Comparison of ENCODE assay signal across 18 cellular contexts in genomic region chr4:173328236-173328901, GRCh38. TPM values are rescaled to one million over a fixed set of nuclear protein-coding genes. Genes with fewer than 3 reads are reported as not detected.
DNase-seq lines count a peak whose midpoint lies in the region; ATAC-seq, FAIRE-seq and TF ChIP-seq lines count a peak whose summit lies in the region.
"Had no signal": no experiment of that assay in that cellular context is flagged by ENCODE, and none has a peak within 500 bp of the region (broad histone marks: within the 10 kb centered on the region; RNA-seq: fewer than 3 reads in every experiment).

No MANE protein-coding gene starts in this region.

- no peak overlapping the region for H3K4me3 Mint-ChIP-seq in activated T-helper 2 cell treated with anti-CD3 and anti-CD28 coated beads, Interferon-gamma antibody, Interleukin-2, Interleukin-4, amounts not matched to agents 10 μg/mL and 5 μg/mL and 100 μg/mL, durations not matched to agents 14 hours and 24 hours and 36 hours (ENCODE audit: low read depth)
- H3K4me3 Mint-ChIP-seq in glutamatergic neuron (ENCODE audit: unreplicated experiment), result no peak overlapping the region
- H3K4me3 Mint-ChIP-seq: CD4-positive, alpha-beta memory T cell had no signal

- H3K4me1 ChIP-seq in left ventricle myocardium inferior (peaks cover 28% of the 10 kb centered on the region), IMR-90 (ENCODE audit: control insufficient read depth, insufficient read depth, low read length) (no peaks in the 10 kb centered on the region), H1 (replicated peaks in 1 of 4; ENCODE audit: control insufficient read depth in 3 of 4, insufficient read depth in 4 of 4, low read length in 3 of 4) (peaks cover 0 to 3% (median 1%) of the 10 kb centered on the region in 4 experiments; a peak in 3 of 7 replicates)
- H3K4me1 ChIP-seq: BE2C had no signal

- H3K56ac ChIP-seq in IMR-90 (ENCODE audit: extremely low read depth, insufficient read depth, low read length) (no peak overlapping the region), H1 (replicated peaks; ENCODE audit: insufficient read length, low read depth, low read length) (no peak overlapping the region)

- H3K9me3 Mint-ChIP-seq in activated T-helper 2 cell treated with anti-CD3 and anti-CD28 coated beads, Interferon-gamma antibody, Interleukin-2, Interleukin-4, amounts not matched to agents 10 μg/mL and 5 μg/mL and 100 μg/mL, durations not matched to agents 14 hours and 24 hours and 36 hours, result no peaks in the 10 kb centered on the region
- H3K9me3 Mint-ChIP-seq in glutamatergic neuron (ENCODE audit: unreplicated experiment), result peaks cover 2% of the 10 kb centered on the region

- no peak overlapping the region for H2BK12ac ChIP-seq in H1 (ENCODE audit: low read depth, low read length)

- no peak overlapping the region for H2AFZ ChIP-seq in IMR-90 (replicated peaks; ENCODE audit: low read length, poor library complexity)
- H2AFZ ChIP-seq in H1 (ENCODE audit: low read length), result no peak overlapping the region
- H2AFZ ChIP-seq: PC-9 had no signal

- no peak for FAIRE-seq in H1 (lab: Jason Lieb, UNC)

- no peak overlapping the region for H2BK20ac ChIP-seq in IMR-90 (ENCODE audit: low read depth, low read length)
- H2BK20ac ChIP-seq in H1 (ENCODE audit: low read length), result no peak overlapping the region

- TF ChIP-seq RAD21 in IMR-90 (IDR thresholded peaks at IDR 0.05; ENCODE audit: low read length) (no peak), H1 (IDR thresholded peaks at IDR 0.05 in 1 of 2, conservative IDR thresholded peaks at IDR 0.05 in 1 of 2; ENCODE audit: low read depth in 2 of 2, low read length in 2 of 2) (no peak)

- H3K9me3 ChIP-seq in left ventricle myocardium inferior (replicated peaks) (no peaks in the 10 kb centered on the region), IMR-90 (ENCODE audit: control insufficient read depth, insufficient read depth, low read length) (no peaks in the 10 kb centered on the region), H1 (ENCODE audit: insufficient read depth in 2 of 2, low read depth in 1 of 2, low read length in 1 of 2) (no peaks in the 10 kb centered on the region)
- H3K9me3 ChIP-seq: BE2C had no signal

- no peak overlapping the region for H3K23ac ChIP-seq in IMR-90 (ENCODE audit: low read depth, low read length)
- H3K23ac ChIP-seq in H1 (ENCODE audit: insufficient read length), result no peak overlapping the region

- H3K18ac ChIP-seq in IMR-90 (ENCODE audit: low read depth, low read length) (no peak overlapping the region), H1 (ENCODE audit: extremely low read depth, low read length) (no peak overlapping the region)

- H2AK9ac ChIP-seq in IMR-90 (replicated peaks; ENCODE audit: low read depth, low read length, poor library complexity), result no peak overlapping the region

- H3K4me2 ChIP-seq in IMR-90 (ENCODE audit: low read depth, low read length), result no peak overlapping the region
- no peak overlapping the region for H3K4me2 ChIP-seq in H1 (ENCODE audit: insufficient read depth in 1 of 2, low read depth in 2 of 2, low read length in 2 of 2)
- H3K4me2 ChIP-seq: PC-9 had no signal

- TF ChIP-seq POLR2A in IMR-90 (IDR thresholded peaks at IDR 0.05; ENCODE audit: low read depth, low read length) (no peak), H1 (IDR thresholded peaks at IDR 0.05; ENCODE audit: control extremely low read depth in 1 of 2, low read depth in 2 of 2, low read length in 2 of 2) (no peak)

- peaks cover 30% of the 10 kb centered on the region for H3K4me1 Mint-ChIP-seq in activated T-helper 2 cell treated with anti-CD3 and anti-CD28 coated beads, Interferon-gamma antibody, Interleukin-2, Interleukin-4, amounts not matched to agents 10 μg/mL and 5 μg/mL and 100 μg/mL, durations not matched to agents 14 hours and 24 hours and 36 hours (ENCODE audit: low read depth)
- peaks cover 5% of the 10 kb centered on the region for H3K4me1 Mint-ChIP-seq in glutamatergic neuron (ENCODE audit: low read depth, unreplicated experiment)

- H3K4me3 ChIP-seq in left ventricle myocardium inferior (no peak overlapping the region), IMR-90 (ENCODE audit: insufficient read depth, low read depth, low read length) (no peak overlapping the region), H1 (ENCODE audit: extremely low read depth in 1 of 4, insufficient read depth in 2 of 4, low read depth in 3 of 4, low read length in 4 of 4) (no peak overlapping the region)
- H3K4me3 ChIP-seq: PC-9 had no signal

- H3K27ac Mint-ChIP-seq in activated T-helper 2 cell treated with anti-CD3 and anti-CD28 coated beads, Interferon-gamma antibody, Interleukin-2, Interleukin-4, amounts not matched to agents 10 μg/mL and 5 μg/mL and 100 μg/mL, durations not matched to agents 14 hours and 24 hours and 36 hours, result no peak overlapping the region
- H3K27ac Mint-ChIP-seq in glutamatergic neuron (ENCODE audit: unreplicated experiment), result no peak overlapping the region
- H3K27ac Mint-ChIP-seq: CD4-positive, alpha-beta memory T cell had no signal

- H2BK120ac ChIP-seq in IMR-90 (ENCODE audit: low read depth, low read length), result no peak overlapping the region
- no peak overlapping the region for H2BK120ac ChIP-seq in H1 (replicated peaks; ENCODE audit: low read depth, low read length)

- ATAC-seq in left ventricle myocardium superior, result peak; percentile 66
- 0 out of 2 replicates have a peak, but pooled peaks have one; percentile 12 for ATAC-seq in IMR-90 (ENCODE audit: low read depth)
- ATAC-seq: Right ventricle myocardium inferior had no signal

- H3K9ac ChIP-seq in IMR-90 (ENCODE audit: low read depth, low read length) (no peak overlapping the region), H1 (replicated peaks in 1 of 4; ENCODE audit: extremely low read depth in 1 of 4, low read depth in 3 of 4, low read length in 3 of 4) (no peak overlapping the region)

- H3K27me3 Mint-ChIP-seq in activated T-helper 2 cell treated with anti-CD3 and anti-CD28 coated beads, Interferon-gamma antibody, Interleukin-2, Interleukin-4, amounts not matched to agents 10 μg/mL and 5 μg/mL and 100 μg/mL, durations not matched to agents 14 hours and 24 hours and 36 hours (ENCODE audit: low read depth), result no peaks in the 10 kb centered on the region
- no peaks in the 10 kb centered on the region for H3K27me3 Mint-ChIP-seq in glutamatergic neuron (ENCODE audit: unreplicated experiment)
- H3K27me3 Mint-ChIP-seq: CD4-positive, alpha-beta memory T cell had no signal

- H3K14ac ChIP-seq in IMR-90 (replicated peaks; ENCODE audit: low read depth, low read length) (no peak overlapping the region), H1 (ENCODE audit: insufficient read length) (no peak overlapping the region)

- peaks cover 0 to 17% of the 10 kb centered on the region in 2 experiments; a peak in 3 of 4 replicates for H3K79me2 ChIP-seq in H1 (ENCODE audit: control insufficient read depth in 1 of 2, insufficient read depth in 2 of 2, low read length in 2 of 2)

- H2BK5ac ChIP-seq in IMR-90 (ENCODE audit: low read depth, low read length, poor library complexity, severe bottlenecking) (no peak overlapping the region), H1 (ENCODE audit: low read depth, low read length) (no peak overlapping the region)

- H2AK5ac ChIP-seq in IMR-90 (ENCODE audit: low read depth, low read length) (no peak overlapping the region), H1 (ENCODE audit: low read depth, low read length) (no peak overlapping the region)

- H3K9me1 ChIP-seq in IMR-90 (ENCODE audit: insufficient read depth, low read length), result no peaks in the 10 kb centered on the region

- no peak overlapping the region for H2BK15ac ChIP-seq in IMR-90 (ENCODE audit: low read depth, low read length)
- no peak overlapping the region for H2BK15ac ChIP-seq in H1 (ENCODE audit: low read length)

- CTCF ChIA-PET in IMR-90 (lab: Yijun Ruan, JAX) (no interaction called here), H1 (lab: Charles Lee; ENCODE audit: partially characterized antibody) (interaction anchor here (0.8 to 1.3 kb wide), 7 partner anchors 9 to 315 kb away, joined by 3 to 4 read pairs (median 3); no protein-coding TSS in a partner anchor)

- WGBS in IMR-90 (ENCODE audit: extremely low coverage in 2 of 2, insufficient read length in 1 of 2), 2 experiments, result no CpG with 5 or more reads among the region's 5 CpGs
- 93% methylated on average over 5 of the region's 5 CpGs; no CpG with 5 or more reads in 1 of the 2 experiments for WGBS in H1 (ENCODE audit: extremely low coverage in 1 of 2, insufficient coverage in 1 of 2, insufficient read length in 1 of 2, insufficient replicate concordance in 2 of 2, low coverage in 1 of 2, low lambda C conversion rate in 2 of 2, missing lambda C conversion rate in 1 of 2), 2 experiments

- no peaks in the 10 kb centered on the region for H4K20me1 ChIP-seq in IMR-90 (ENCODE audit: insufficient read depth, low read length)
- H4K20me1 ChIP-seq in H1 (replicated peaks in 1 of 2; ENCODE audit: control insufficient read depth in 1 of 2, insufficient read depth in 2 of 2, low read length in 2 of 2), result peaks cover 2 to 3% of the 10 kb centered on the region in 2 experiments

- H4K5ac ChIP-seq in IMR-90 (ENCODE audit: low read depth, low read length) (no peak overlapping the region), H1 (ENCODE audit: insufficient read length, low read depth, low read length) (no peak overlapping the region)

- H3K36me3 ChIP-seq in left ventricle myocardium inferior (peaks cover 51% of the 10 kb centered on the region), IMR-90 (ENCODE audit: control insufficient read depth, insufficient read depth, low read length) (peaks cover 6% of the 10 kb centered on the region), H1 (ENCODE audit: control insufficient read depth in 2 of 4, insufficient read depth in 4 of 4, low read length in 3 of 4) (peaks cover 6 to 75% (median 27%) of the 10 kb centered on the region in 4 experiments)

- no TSS peak for BruUV-seq in IMR-90 (replicated peaks; lab: Mats Ljungman, UMichigan)

- H3K27ac ChIP-seq in left ventricle myocardium inferior (replicated peaks) (no peak overlapping the region), IMR-90 (ENCODE audit: insufficient read depth, low read length) (no peak overlapping the region), H1 (ENCODE audit: low read depth, low read length) (no peak overlapping the region)
- H3K27ac ChIP-seq: PC-9 had no signal

- POLR2A ChIA-PET in IMR-90 (lab: Charles Lee; ENCODE audit: unreplicated experiment) (no interaction called here), H1 (lab: Charles Lee; ENCODE audit: partially characterized antibody) (interaction anchor here (1.3 to 8.0 kb wide), 3 partner anchors 11 to 163 kb away, joined by 4 to 123 read pairs (median 11); partner anchors contain the start of gene SAP30)

- no peak for TF ChIP-seq CTCF in left ventricle myocardium inferior (IDR thresholded peaks at IDR 0.05; ENCODE audit: borderline replicate concordance)
- no peak for TF ChIP-seq CTCF in IMR-90 (conservative IDR thresholded peaks at IDR 0.05; ENCODE audit: low read depth, low read length)
- TF ChIP-seq CTCF in H1 (IDR thresholded peaks at IDR 0.05; ENCODE audit: control extremely low read depth in 1 of 3, insufficient read depth in 1 of 3, low read depth in 1 of 3, low read length in 3 of 3), result no peak
- TF ChIP-seq CTCF in glutamatergic neuron (IDR thresholded peaks at IDR 0.05; ENCODE audit: partially characterized antibody, unreplicated experiment), result no peak

- no peaks in the 10 kb centered on the region; the same call in 1 of the 2 replicates for H3K23me2 ChIP-seq in H1 (ENCODE audit: low read depth, low read length)

- H3K27me3 ChIP-seq in left ventricle myocardium inferior (ENCODE audit: low read depth) (no peaks in the 10 kb centered on the region), IMR-90 (ENCODE audit: control insufficient read depth, insufficient read depth, low read length) (no peaks in the 10 kb centered on the region), H1 (replicated peaks in 1 of 4; ENCODE audit: control insufficient read depth in 3 of 4, extremely low read depth in 1 of 4, insufficient read depth in 3 of 4, low read length in 3 of 4) (no peaks in the 10 kb centered on the region)
- H3K27me3 ChIP-seq: BE2C had no signal

- in situ Hi-C loops in IMR-90 (cut with MboI; ENCODE audit: low sequenced_read_pairs), result no loop called here

- H3K79me1 ChIP-seq in IMR-90 (ENCODE audit: low read depth in 1 of 2, low read length in 2 of 2) (no peaks in the 10 kb centered on the region; a peak in 2 of 4 replicates), H1 (ENCODE audit: low read depth, low read length) (no peaks in the 10 kb centered on the region)

- H4K8ac ChIP-seq in IMR-90 (ENCODE audit: low read depth in 2 of 2, low read length in 2 of 2) (no peak overlapping the region), H1 (ENCODE audit: extremely low read depth, insufficient read depth, low read length) (no peak overlapping the region)

- peaks cover 66% of the 10 kb centered on the region for H3K36me3 Mint-ChIP-seq in activated T-helper 2 cell treated with anti-CD3 and anti-CD28 coated beads, Interferon-gamma antibody, Interleukin-2, Interleukin-4, amounts not matched to agents 10 μg/mL and 5 μg/mL and 100 μg/mL, durations not matched to agents 14 hours and 24 hours and 36 hours (ENCODE audit: low read depth)
- no peaks in the 10 kb centered on the region for H3K36me3 Mint-ChIP-seq in glutamatergic neuron (ENCODE audit: unreplicated experiment)

- DNase-seq in left ventricle myocardium superior (no peak), left ventricle myocardium inferior (no peak), IMR-90 (peak; percentile 7), H1 (ENCODE audit: low read depth in 1 of 2, low spot score in 2 of 2) (no peak), NCI-H1092 treated with DMSO at 0.1 percent for 48 hours (lab: John Stamatoyannopoulos, UW) (no peak), glutamatergic neuron (no peak)
- DNase-seq in activated T-helper 2 cell treated with anti-CD3 and anti-CD28 coated beads, Interferon-gamma antibody, Interleukin-2, Interleukin-4, amounts not matched to agents 10 μg/mL and 5 μg/mL and 100 μg/mL, durations not matched to agents 14 hours and 24 hours and 36 hours (ENCODE audit: low spot score), result no peak
- DNase-seq: BE2C; CD4-positive, alpha-beta memory T cell; H7; Kasumi-1; MV-4-11; NCI-H1436 treated with DMSO at 0.1 percent for 48 hours; NCI-H2107; NCI-H446 treated with DMSO at 0.1 percent for 48 hours; NCI-H774; PC-9 had no signal

- dilution Hi-C loops in IMR-90 (cut with HindIII; ENCODE audit: low sequenced_read_pairs, unreplicated experiment), result no loop called here

- H4K91ac ChIP-seq in IMR-90 (ENCODE audit: insufficient read depth, low read depth, low read length), result no peak overlapping the region
- no peak overlapping the region for H4K91ac ChIP-seq in H1 (replicated peaks; ENCODE audit: insufficient read length, low read length)

- intact Hi-C loops in left ventricle myocardium superior (cut with micrococcal nuclease), result no loop called here
- intact Hi-C loops in left ventricle myocardium inferior (cut with micrococcal nuclease), result no loop called here
- intact Hi-C loops in IMR-90 (cut with micrococcal nuclease), result no loop called here
- intact Hi-C loops in activated T-helper 2 cell treated with anti-CD3 and anti-CD28 coated beads, Interferon-gamma antibody, Interleukin-2, Interleukin-4, amounts not matched to agents 10 μg/mL and 5 μg/mL and 100 μg/mL, durations not matched to agents 14 hours and 24 hours and 36 hours (cut with micrococcal nuclease), result no loop called here

- H3K4ac ChIP-seq in IMR-90 (ENCODE audit: low read depth, low read length), result no peak overlapping the region
- no peak overlapping the region for H3K4ac ChIP-seq in H1 (replicated peaks; ENCODE audit: insufficient read length, low read depth, low read length)

- no peak for TF ChIP-seq EP300 in H1 (IDR thresholded peaks at IDR 0.05; ENCODE audit: borderline replicate concordance in 1 of 2, low read depth in 2 of 2, low read length in 2 of 2)

RNA-seq across cellular contexts. Expression of gene HMGB2, which starts 5.8 kb away (rescaled TPM):
- total RNA-seq in left ventricle myocardium superior, result 38.8 TPM
- 39.4 TPM for total RNA-seq in left ventricle myocardium inferior
- total RNA-seq in IMR-90 (2012; rRNA removed), result 49.3 and 112 TPM in 2 replicates
- polyA plus RNA-seq in IMR-90 (2012; rRNA removed), result 83.2 and 106 TPM in 2 replicates
- polyA plus RNA-seq in IMR-90 (2012; cell fraction: cytosol; rRNA removed), result 19.0 and 21.0 TPM in 2 replicates
- 9.2 and 30.2 TPM in 2 replicates for polyA plus RNA-seq in IMR-90 (2012; cell fraction: nucleus; rRNA removed; ENCODE audit: low replicate concordance)
- total RNA-seq in H1 (2021; fragmentation: NEBNext Ultra II Directional; extraction: Animal tissue kit (Norgen Biotek cat#: 25700)), result 212 and 218 TPM in 2 replicates
- 33.4 and 54.7 TPM in 2 replicates for polyA plus RNA-seq in H1 (2011; rRNA removed)
- 192 TPM for polyA plus RNA-seq in H1 (2011; cell fraction: cytosol; rRNA removed)
- polyA plus RNA-seq in H1 (2011; cell fraction: nucleus; rRNA removed), result 26.9 TPM
- 247 to 364 TPM (median 258 TPM) in 4 replicates for polyA plus RNA-seq in H1 (2012, experiment 1 of 2)
- 43.4 TPM for polyA plus RNA-seq in H1 (2012, experiment 2 of 2)
- 153 TPM for polyA plus RNA-seq in H1 (2013, experiment 1 of 2)
- 154 TPM for polyA plus RNA-seq in H1 (2013, experiment 2 of 2)
- 21.5 and 23.5 TPM in 2 replicates for polyA minus RNA-seq in H1 (2011; rRNA and poly(A)+ RNA removed)
- 55.7 TPM for polyA minus RNA-seq in H1 (2011; cell fraction: cytosol; rRNA and poly(A)+ RNA removed)
- polyA minus RNA-seq in H1 (2011; cell fraction: nucleus; rRNA and poly(A)+ RNA removed), result 32.2 TPM
- total RNA-seq in activated T-helper 2 cell treated with anti-CD3 and anti-CD28 coated beads, Interferon-gamma antibody, Interleukin-2, Interleukin-4, amounts not matched to agents 10 μg/mL and 5 μg/mL and 100 μg/mL, durations not matched to agents 14 hours and 24 hours and 36 hours, result 380 and 393 TPM in 2 replicates
- total RNA-seq in glutamatergic neuron (ENCODE audit: unreplicated experiment), result 66.9 TPM

RNA-seq across cellular contexts. Expression of gene SAP30, which starts 42.4 kb away (rescaled TPM):
- total RNA-seq in left ventricle myocardium superior (15.1 TPM), left ventricle myocardium inferior (16.5 TPM), IMR-90 (2012; rRNA removed) (3.8 and 13.9 TPM in 2 replicates), glutamatergic neuron (ENCODE audit: unreplicated experiment) (24.1 TPM)
- polyA plus RNA-seq in IMR-90 (2012; rRNA removed) (11.7 and 15.6 TPM in 2 replicates), H1 (2011; rRNA removed) (4.9 and 7.7 TPM in 2 replicates)
- polyA plus RNA-seq in IMR-90 (2012; cell fraction: cytosol; rRNA removed), result 4.9 and 13.1 TPM in 2 replicates
- 5.9 and 6.5 TPM in 2 replicates for polyA plus RNA-seq in IMR-90 (2012; cell fraction: nucleus; rRNA removed; ENCODE audit: low replicate concordance)
- 17.9 and 21.1 TPM in 2 replicates for total RNA-seq in H1 (2021; fragmentation: NEBNext Ultra II Directional; extraction: Animal tissue kit (Norgen Biotek cat#: 25700))
- 15.4 TPM for polyA plus RNA-seq in H1 (2011; cell fraction: cytosol; rRNA removed)
- polyA plus RNA-seq in H1 (2011; cell fraction: nucleus; rRNA removed), result 5.1 TPM
- polyA plus RNA-seq in H1 (2012, experiment 1 of 2), result 12.5 to 17.5 TPM (median 13.7 TPM) in 4 replicates
- 5.7 TPM for polyA plus RNA-seq in H1 (2012, experiment 2 of 2)
- 13.7 TPM for polyA plus RNA-seq in H1 (2013, experiment 1 of 2)
- 13.5 TPM for polyA plus RNA-seq in H1 (2013, experiment 2 of 2)
- polyA minus RNA-seq in H1 (2011; rRNA and poly(A)+ RNA removed), result 1.7 and 2.0 TPM in 2 replicates
- polyA minus RNA-seq in H1 (2011; cell fraction: cytosol; rRNA and poly(A)+ RNA removed), result 8.1 TPM
- 11.5 TPM for polyA minus RNA-seq in H1 (2011; cell fraction: nucleus; rRNA and poly(A)+ RNA removed)
- 37.4 and 38.3 TPM in 2 replicates for total RNA-seq in activated T-helper 2 cell treated with anti-CD3 and anti-CD28 coated beads, Interferon-gamma antibody, Interleukin-2, Interleukin-4, amounts not matched to agents 10 μg/mL and 5 μg/mL and 100 μg/mL, durations not matched to agents 14 hours and 24 hours and 36 hours
